10 cellular contexts compared by ENCODE assay signal in the genomic region with DNA sequence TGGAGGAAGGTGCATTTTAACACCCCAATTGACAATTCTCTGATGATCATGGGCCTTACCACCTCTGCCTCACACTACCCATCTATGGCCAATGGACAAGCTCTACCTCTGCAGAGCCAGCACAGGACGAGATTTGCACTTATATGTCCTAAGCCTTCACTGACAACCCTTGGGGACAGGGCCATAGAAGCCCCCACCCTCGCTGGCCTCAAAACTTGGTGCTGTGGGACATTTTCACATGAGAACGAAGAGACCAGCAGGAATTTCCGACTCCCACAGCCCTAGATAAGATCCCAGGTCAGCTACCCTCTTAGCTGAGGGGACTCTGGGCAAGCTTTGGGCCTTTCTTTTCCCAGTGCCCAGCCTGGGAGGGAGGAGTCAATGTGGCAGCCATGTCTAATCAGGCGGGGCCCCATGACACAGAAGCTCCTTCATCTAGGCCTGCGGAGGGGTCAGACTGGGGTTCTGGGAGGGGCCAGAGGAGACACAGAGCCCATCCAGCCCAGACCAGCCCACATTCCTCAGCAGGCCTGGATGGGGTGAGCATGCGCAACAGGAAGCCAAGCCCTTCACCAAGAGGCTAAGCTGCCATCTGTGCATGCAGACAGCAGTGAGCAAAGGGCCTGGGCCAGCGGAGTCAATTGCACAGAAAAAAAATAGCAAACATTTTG. TPM values are rescaled to one million over a fixed set of nuclear protein-coding genes. Genes with fewer than 3 reads are reported as not detected.
DNase-seq lines count a peak whose midpoint lies in the region; ATAC-seq, FAIRE-seq and TF ChIP-seq lines count a peak whose summit lies in the region.
"Had no signal": no experiment of that assay in that cellular context is flagged by ENCODE, and none has a peak within 500 bp of the region (broad histone marks: within the 10 kb centered on the region; RNA-seq: fewer than 3 reads in every experiment).

No MANE protein-coding gene starts in this region.

- no peak overlapping the region for H3K4me3 Mint-ChIP-seq in mesothelial cell of epicardium
- H3K4me3 Mint-ChIP-seq: dendritic cell treated with granulocyte-macrophage colony-stimulating factor and Interleukin-4, amounts not matched to agents 40 ng/mL and 50 ng/mL, for 4 days had no signal

- no peaks in the 10 kb centered on the region for H3K36me3 ChIP-seq in cardiac muscle cell
- H3K36me3 ChIP-seq: thoracic aorta had no signal

- H3K27me3 Mint-ChIP-seq in mesothelial cell of epicardium (ENCODE audit: low read depth): no peaks in the 10 kb centered on the region

- no peak for FAIRE-seq in GM19239 (lab: Jason Lieb, UNC)

- no peaks in the 10 kb centered on the region for H3K36me3 Mint-ChIP-seq in mesothelial cell of epicardium

- peak overlapping the region; percentile 86 for H3K27ac Mint-ChIP-seq in mesothelial cell of epicardium

- ATAC-seq in Right ventricle myocardium inferior: no peak
- no peak for ATAC-seq in HG03139 (IDR thresholded peaks at IDR 0.05; ENCODE audit: unreplicated experiment)
- no peak for ATAC-seq in HG03442 (IDR thresholded peaks at IDR 0.05; ENCODE audit: unreplicated experiment)

- H3K4me1 ChIP-seq in cardiac muscle cell (ENCODE audit: low read depth): peaks cover 11% of the 10 kb centered on the region

- intact Hi-C loops in Right ventricle myocardium inferior (cut with DNase I): no loop called here

- TF ChIP-seq CTCF in cardiac muscle cell (IDR thresholded peaks at IDR 0.05; ENCODE audit: low read depth, low read length) (no peak), mesothelial cell of epicardium (IDR thresholded peaks at IDR 0.05; ENCODE audit: unreplicated experiment) (no peak)

- H3K9me3 ChIP-seq in cardiac muscle cell (ENCODE audit: low read depth): no peaks in the 10 kb centered on the region
- H3K9me3 ChIP-seq: thoracic aorta had no signal

- H3K27ac ChIP-seq in cardiac muscle cell: peak overlapping the region; percentile 94
- H3K27ac ChIP-seq: thoracic aorta had no signal

- H3K4me3 ChIP-seq in cardiac muscle cell: no peak overlapping the region
- H3K4me3 ChIP-seq: thoracic aorta had no signal

- H3K9me3 Mint-ChIP-seq in mesothelial cell of epicardium: peaks cover 10% of the 10 kb centered on the region
- H3K9me3 Mint-ChIP-seq: dendritic cell treated with granulocyte-macrophage colony-stimulating factor and Interleukin-4, amounts not matched to agents 40 ng/mL and 50 ng/mL, for 4 days had no signal

- no peaks in the 10 kb centered on the region for H3K27me3 ChIP-seq in cardiac muscle cell

- DNase-seq in cardiac muscle cell (ENCODE audit: low read depth in 1 of 2, low spot score in 1 of 2): peak; percentile 82 to 86
- no peak for DNase-seq in Right ventricle myocardium inferior (ENCODE audit: missing footprints)
- peak; percentile 6 for DNase-seq in fibroblast of gingiva (ENCODE audit: low read depth)
- DNase-seq in mesothelial cell of epicardium (ENCODE audit: low spot score in 2 of 2, unreplicated experiment in 2 of 2): peak in 1 of 2 experiments; percentile 58
- DNase-seq in DMS79 treated with DMSO at 0.1 percent for 48 hours (lab: John Stamatoyannopoulos, UW): no peak
- DNase-seq in GM19239 (ENCODE audit: insufficient read length, low spot score): no peak

- H3K4me1 Mint-ChIP-seq in mesothelial cell of epicardium: peaks cover 23% of the 10 kb centered on the region

RNA-seq across cellular contexts. Expression of a gene that starts 12.1 kb away (rescaled TPM):
- total RNA-seq in cardiac muscle cell (67.4 and 68.9 TPM in 2 replicates), Right ventricle myocardium inferior (12.6 TPM), mesothelial cell of epicardium (34.8 to 37.5 TPM (median 37.2 TPM) in 3 replicates)
- 73.4 and 79.7 TPM in 2 replicates for polyA plus RNA-seq in cardiac muscle cell

Comparison
In these comparisons a context has a peak if more than half of its experiments do, and no peak if none do; other contexts are left out.
1. DNase-seq: peak in cardiac muscle cell (2 of 2) and fibroblast of gingiva (single experiment); none in Right ventricle myocardium inferior (single experiment), DMS79 treated with DMSO at 0.1 percent for 48 hours (single experiment) and GM19239 (single experiment).